In genomic region chr17:9223531-9223930, GRCh38 we compare ENCODE assay signal across 27 cellular contexts.
"Had no signal": no experiment of that assay in that cellular context is flagged by ENCODE, and none has a peak within 500 bp of the region (broad histone marks: within the 10 kb centered on the region; RNA-seq: fewer than 3 reads in every experiment).

No MANE protein-coding gene starts in this region.

- H3K9me3 ChIP-seq: gastrocnemius medialis, heart right ventricle, ovary, psoas muscle, right lobe of liver, suprapubic skin, transverse colon, upper lobe of right lung, uterus had no signal

- H3K4me1 ChIP-seq: gastrocnemius medialis, psoas muscle, right lobe of liver, upper lobe of right lung had no signal

- H3K4me3 ChIP-seq: dorsolateral prefrontal cortex, gastrocnemius medialis, heart right ventricle, lung, neural progenitor cell, ovary, psoas muscle, right lobe of liver, suprapubic skin, transverse colon, upper lobe of right lung, uterus had no signal

- H3K27me3 ChIP-seq: gastrocnemius medialis, ovary, right lobe of liver, suprapubic skin, transverse colon, upper lobe of right lung, uterus had no signal

- H3K36me3 Mint-ChIP-seq: memory B cell, natural killer cell, neural progenitor cell had no signal

- H3K27ac Mint-ChIP-seq: memory B cell; natural killer cell; neural progenitor cell; stimulated activated naive CD8-positive, alpha-beta T cell treated with anti-CD3 and anti-CD28 coated beads, Interleukin-15, amount 100 ng/mL, for 72 hours had no signal

- H2AFZ ChIP-seq: neural progenitor cell had no signal

- H3K4me3 Mint-ChIP-seq: memory B cell; natural killer cell; neural progenitor cell; stimulated activated naive CD8-positive, alpha-beta T cell treated with anti-CD3 and anti-CD28 coated beads, Interleukin-15, amount 100 ng/mL, for 72 hours had no signal

- H3K27ac ChIP-seq: dorsolateral prefrontal cortex, gastrocnemius medialis, heart right ventricle, neural progenitor cell, ovary, psoas muscle, right lobe of liver, suprapubic skin, transverse colon, upper lobe of right lung, uterus had no signal

- ATAC-seq: gastrocnemius medialis; heart right ventricle; left lobe of liver; natural killer cell; psoas muscle; right lobe of liver; stimulated activated naive CD8-positive, alpha-beta T cell treated with anti-CD3 and anti-CD28 coated beads, Interleukin-15, amount 100 ng/mL, for 72 hours; upper lobe of right lung had no signal

- H3K9me3 Mint-ChIP-seq: memory B cell; natural killer cell; neural progenitor cell; stimulated activated naive CD8-positive, alpha-beta T cell treated with anti-CD3 and anti-CD28 coated beads, Interleukin-15, amount 100 ng/mL, for 72 hours had no signal

- H3K9ac ChIP-seq: neural progenitor cell had no signal

- H3K4me1 Mint-ChIP-seq: memory B cell; natural killer cell; stimulated activated naive CD8-positive, alpha-beta T cell treated with anti-CD3 and anti-CD28 coated beads, Interleukin-15, amount 100 ng/mL, for 72 hours had no signal

- H3K4me2 ChIP-seq: neural progenitor cell had no signal

- H3K36me3 ChIP-seq: gastrocnemius medialis, heart right ventricle, neural progenitor cell, ovary, right lobe of liver, suprapubic skin, transverse colon, upper lobe of right lung, uterus had no signal

- H3K27me3 Mint-ChIP-seq: stimulated activated naive CD8-positive, alpha-beta T cell treated with anti-CD3 and anti-CD28 coated beads, Interleukin-15, amount 100 ng/mL, for 72 hours had no signal

- DNase-seq: effector CD4-positive, alpha-beta T cell; foreskin fibroblast; gastrocnemius medialis; heart right ventricle; hippocampal formation; kidney glomerular epithelial cell; natural killer cell; nucleus accumbens; ovary; psoas muscle; small intestine; stimulated activated CD4-positive, alpha-beta T cell treated with anti-CD3 and anti-CD28 coated beads, Interleukin-12 subunit alpha, Interleukin-12 subunit beta, amount 100 ng/mL, for 4 hours; stimulated activated CD4-positive, alpha-beta T cell treated with anti-CD3 and anti-CD28 coated beads, Interleukin-1b, Interleukin-23, amount 100 ng/mL, for 48 hours; stimulated activated CD4-positive, alpha-beta T cell treated with anti-CD3 and anti-CD28 coated beads, Interleukin-4, amount 100 ng/mL, for 1 hour; stimulated activated CD8-positive, alpha-beta memory T cell treated with anti-CD3 and anti-CD28 coated beads, Interleukin-4, amount 100 ng/mL, for 48 hours; stimulated activated naive CD4-positive, alpha-beta T cell; stimulated activated naive CD8-positive, alpha-beta T cell treated with anti-CD3 and anti-CD28 coated beads, Interleukin-15, amount 100 ng/mL, for 72 hours; transverse colon; upper lobe of right lung; uterus had no signal
